In the genomic region with DNA sequence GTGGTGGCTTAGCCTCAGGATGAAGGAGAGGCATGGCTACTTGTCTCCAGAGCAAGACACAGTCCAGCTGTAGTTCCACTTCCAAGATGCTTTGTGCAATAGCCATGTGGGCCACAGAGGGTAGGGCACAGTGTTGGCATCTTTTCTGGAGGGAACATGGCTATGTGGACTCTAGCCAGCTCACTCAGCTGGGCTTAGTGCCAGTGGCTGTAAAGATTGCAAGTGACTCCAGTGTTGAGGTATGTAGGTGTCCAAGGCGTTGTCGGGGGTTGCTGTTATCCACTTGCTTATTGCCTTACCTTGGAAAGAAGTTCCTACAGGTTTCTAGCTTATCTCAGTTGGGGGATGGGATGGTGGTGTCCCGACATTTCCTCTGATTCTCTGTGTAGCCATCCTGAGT, we compare ENCODE assay signal across 21 cellular contexts.
DNase-seq lines count a peak whose midpoint lies in the region; ATAC-seq and TF ChIP-seq lines count a peak whose summit lies in the region.
"Had no signal": no experiment of that assay in that cellular context is flagged by ENCODE, and none has a peak within 500 bp of the region (broad histone marks: within the 10 kb centered on the region; RNA-seq: fewer than 3 reads in every experiment).

No MANE protein-coding gene starts in this region.

- H3K36me3 ChIP-seq in MG63 (no peaks in the 10 kb centered on the region), mammary epithelial cell (ENCODE audit: insufficient read depth, low read length) (no peaks in the 10 kb centered on the region), heart right ventricle (no peaks in the 10 kb centered on the region)
- H3K36me3 ChIP-seq: lower lobe of right lung had no signal

- 14% methylated on average over 3 of the region's 3 CpGs for WGBS in mammary epithelial cell (ENCODE audit: low coverage, missing lambda C conversion rate)
- 75 to 78% methylated on average over 3 of the region's 3 CpGs for WGBS in heart right ventricle, 2 donors

- H2AFZ ChIP-seq in mammary epithelial cell (ENCODE audit: low read depth, low read length) = peak overlapping the region; percentile 54
- H2AFZ ChIP-seq: GM23338 had no signal

- no peaks in the 10 kb centered on the region for H3K36me3 Mint-ChIP-seq in effector memory CD8-positive, alpha-beta T cell (ENCODE audit: insufficient read depth)
- no peaks in the 10 kb centered on the region for H3K36me3 Mint-ChIP-seq in activated CD4-positive, alpha-beta T cell treated with anti-CD3 and anti-CD28 coated beads, Interleukin-2, amount 10 ng/mL, durations not matched to agents 24 days and 14 days (ENCODE audit: low read depth)
- H3K36me3 Mint-ChIP-seq: CD8-positive, alpha-beta T cell had no signal

- H3K27ac ChIP-seq in mammary epithelial cell (ENCODE audit: insufficient read depth, low read depth, low read length) = no peak overlapping the region
- H3K27ac ChIP-seq in heart right ventricle = no peak overlapping the region
- H3K27ac ChIP-seq: lower lobe of right lung, testis had no signal

- no peak for ATAC-seq in effector memory CD8-positive, alpha-beta T cell (replicated peaks)
- no peak for ATAC-seq in heart right ventricle
- ATAC-seq: CD8-positive, alpha-beta T cell; GM23338 had no signal

- H3K79me2 ChIP-seq in mammary epithelial cell (ENCODE audit: insufficient read depth, low read length) = no peaks in the 10 kb centered on the region

- no peak overlapping the region for H3K9ac ChIP-seq in mammary epithelial cell (ENCODE audit: insufficient read depth, low read length)

- intact Hi-C loops in mammary epithelial cell (cut with micrococcal nuclease) (no loop called here), heart right ventricle (cut with DNase I) (no loop called here)
- intact Hi-C loops in activated CD4-positive, alpha-beta T cell treated with anti-CD3 and anti-CD28 coated beads, Interleukin-2, amount 10 ng/mL, durations not matched to agents 24 days and 14 days (cut with micrococcal nuclease) = no loop called here

- peak overlapping the region; percentile 48 for H3K4me2 ChIP-seq in mammary epithelial cell (ENCODE audit: insufficient read depth, low read depth, low read length)
- H3K4me2 ChIP-seq: GM23338 had no signal

- no peaks in the 10 kb centered on the region for H3K4me1 Mint-ChIP-seq in effector memory CD8-positive, alpha-beta T cell (ENCODE audit: low read depth in 2 of 2)
- H3K4me1 Mint-ChIP-seq in activated CD4-positive, alpha-beta T cell treated with anti-CD3 and anti-CD28 coated beads, Interleukin-2, amount 10 ng/mL, durations not matched to agents 24 days and 14 days = no peaks in the 10 kb centered on the region
- H3K4me1 Mint-ChIP-seq: GM23338 had no signal

- in situ Hi-C loops in mammary epithelial cell (cut with MboI; ENCODE audit: low sequenced_read_pairs in 2 of 2) = no loop called here

- peaks cover 3 to 12% of the 10 kb centered on the region in 2 donors for H3K9me3 Mint-ChIP-seq in effector memory CD8-positive, alpha-beta T cell
- peaks cover 4% of the 10 kb centered on the region for H3K9me3 Mint-ChIP-seq in activated CD4-positive, alpha-beta T cell treated with anti-CD3 and anti-CD28 coated beads, Interleukin-2, amount 10 ng/mL, durations not matched to agents 24 days and 14 days
- H3K9me3 Mint-ChIP-seq: GM23338 had no signal

- dilution Hi-C loops in mammary epithelial cell (cut with HindIII; ENCODE audit: low sequenced_read_pairs) = no loop called here

- CTCF ChIA-PET in mammary epithelial cell (lab: Charles Lee; ENCODE audit: low non-redundant PET) = interaction anchor here (0.6 kb wide), 1 partner anchor 195 kb away, joined by 4 read pairs; no protein-coding TSS in a partner anchor

- no peaks in the 10 kb centered on the region for H3K27me3 Mint-ChIP-seq in effector memory CD8-positive, alpha-beta T cell
- no peaks in the 10 kb centered on the region for H3K27me3 Mint-ChIP-seq in activated CD4-positive, alpha-beta T cell treated with anti-CD3 and anti-CD28 coated beads, Interleukin-2, amount 10 ng/mL, durations not matched to agents 24 days and 14 days

- peaks cover 14% of the 10 kb centered on the region for H3K9me3 ChIP-seq in MG63
- H3K9me3 ChIP-seq in mammary epithelial cell (replicated peaks; ENCODE audit: insufficient read depth, low read length) = no peaks in the 10 kb centered on the region
- H3K9me3 ChIP-seq in heart right ventricle = peaks cover 0 to 51% (median 25%) of the 10 kb centered on the region in 11 donors
- H3K9me3 ChIP-seq: testis had no signal

- H3K27me3 ChIP-seq in MG63 (no peaks in the 10 kb centered on the region), mammary epithelial cell (ENCODE audit: insufficient read depth, low read length) (no peaks in the 10 kb centered on the region), heart right ventricle (no peaks in the 10 kb centered on the region)
- H3K27me3 ChIP-seq: testis had no signal

- H4K20me1 ChIP-seq in mammary epithelial cell (ENCODE audit: insufficient read depth, low read length) = no peaks in the 10 kb centered on the region

- TF ChIP-seq CTCF in mammary epithelial cell (conservative IDR thresholded peaks at IDR 0.05 in 1 of 2, IDR thresholded peaks at IDR 0.05 in 1 of 2; ENCODE audit: extremely low read depth in 1 of 2, insufficient read depth in 1 of 2, low read depth in 1 of 2, low read length in 2 of 2) (no peak), retinal pigment epithelial cell (conservative IDR thresholded peaks at IDR 0.05; ENCODE audit: low read depth, low read length) (no peak), heart right ventricle (IDR thresholded peaks at IDR 0.05) (no peak)

- peaks cover 13% of the 10 kb centered on the region for H3K4me1 ChIP-seq in mammary epithelial cell (ENCODE audit: insufficient read depth, low read length)
- peaks cover 0 to 3% (median 0%) of the 10 kb centered on the region in 9 donors for H3K4me1 ChIP-seq in heart right ventricle
- H3K4me1 ChIP-seq: lower lobe of right lung, testis had no signal

- BruUV-seq in mammary epithelial cell (replicated peaks; lab: Mats Ljungman, UMichigan) = no TSS peak

- H3K4me3 ChIP-seq in MG63 (no peak overlapping the region), mammary epithelial cell (replicated peaks in 1 of 3; ENCODE audit: insufficient read depth in 1 of 3, low read depth in 2 of 3, low read length in 3 of 3) (no peak overlapping the region), retinal pigment epithelial cell (ENCODE audit: low read length) (no peak overlapping the region), heart right ventricle (no peak overlapping the region)
- H3K4me3 ChIP-seq: GM23338, lower lobe of right lung, testis had no signal

- DNase-seq in ELR (ENCODE audit: low read depth) = peak; percentile 16
- DNase-seq in MG63 = peak; percentile 12
- DNase-seq in mammary epithelial cell = peak; percentile 88
- DNase-seq in retinal pigment epithelial cell (ENCODE audit: low read depth) = peak; percentile 8
- DNase-seq in effector memory CD8-positive, alpha-beta T cell = no peak
- DNase-seq in activated CD4-positive, alpha-beta T cell treated with anti-CD3 and anti-CD28 coated beads, Interleukin-2, amount 10 ng/mL, durations not matched to agents 24 days and 14 days = no peak
- no peak for DNase-seq in heart right ventricle
- DNase-seq in T-helper 9 cell = no peak
- DNase-seq: activated naive CD4-positive, alpha-beta T cell treated with Interleukin-2 at 50 U/mL for 16 hours; activated T-cell treated with anti-CD3 and anti-CD28 coated beads, Interleukin-2, amount 50 U/mL, for 48 hours; CD8-positive, alpha-beta T cell; central memory CD4-positive, alpha-beta T cell; DMS79 treated with DMSO at 0.1 percent for 48 hours; islet precursor cell; lower lobe of right lung; MM.1S; NCI-H2171; SHP77; SW 1271; testis had no signal

- no peak overlapping the region for H3K4me3 Mint-ChIP-seq in effector memory CD8-positive, alpha-beta T cell
- no peak overlapping the region for H3K4me3 Mint-ChIP-seq in activated CD4-positive, alpha-beta T cell treated with anti-CD3 and anti-CD28 coated beads, Interleukin-2, amount 10 ng/mL, durations not matched to agents 24 days and 14 days
- H3K4me3 Mint-ChIP-seq: CD8-positive, alpha-beta T cell; GM23338 had no signal

- no peak overlapping the region for H3K27ac Mint-ChIP-seq in effector memory CD8-positive, alpha-beta T cell
- H3K27ac Mint-ChIP-seq in activated CD4-positive, alpha-beta T cell treated with anti-CD3 and anti-CD28 coated beads, Interleukin-2, amount 10 ng/mL, durations not matched to agents 24 days and 14 days = no peak overlapping the region
- H3K27ac Mint-ChIP-seq: CD8-positive, alpha-beta T cell; GM23338 had no signal

Comparison
In these comparisons a context has a peak if more than half of its experiments do, and no peak if none do; other contexts are left out.
1. DNase-seq: peak in ELR (single experiment), MG63 (single experiment), mammary epithelial cell (single experiment) and retinal pigment epithelial cell (single experiment); none in effector memory CD8-positive, alpha-beta T cell (0 of 3), activated CD4-positive, alpha-beta T cell treated with anti-CD3 and anti-CD28 coated beads, Interleukin-2, amount 10 ng/mL, durations not matched to agents 24 days and 14 days (single experiment), heart right ventricle (0 of 2) and T-helper 9 cell (single experiment).